Comparison of ENCODE assay signal across 11 cellular contexts in genomic region chr19:15299568-15300409, GRCh38. TPM values are rescaled to one million over a fixed set of nuclear protein-coding genes. Genes with fewer than 3 reads are reported as not detected.
A peak's percentile ranks its signal among the peaks of the same experiment; 100 is the strongest.
DNase-seq lines count a peak whose midpoint lies in the region; ATAC-seq and TF ChIP-seq lines count a peak whose summit lies in the region.
"Had no signal": no experiment of that assay in that cellular context is flagged by ENCODE, and none has a peak within 500 bp of the region (broad histone marks: within the 10 kb centered on the region; RNA-seq: fewer than 3 reads in every experiment).

No MANE protein-coding gene starts in this region.

- no peak for TF ChIP-seq POLR2A in transverse colon (IDR thresholded peaks at IDR 0.05)
- no peak for TF ChIP-seq POLR2A in prostate gland (IDR thresholded peaks at IDR 0.05)

- TF ChIP-seq EP300 in transverse colon (IDR thresholded peaks at IDR 0.05; ENCODE audit: low read depth): no peak

- TF ChIP-seq CTCF in foreskin keratinocyte (conservative IDR thresholded peaks at IDR 0.05) (no peak), transverse colon (IDR thresholded peaks at IDR 0.05) (no peak), prostate gland (IDR thresholded peaks at IDR 0.05) (no peak)

- H3K36me3 ChIP-seq in transverse colon (no peaks in the 10 kb centered on the region), prostate gland (no peaks in the 10 kb centered on the region)

- no peak overlapping the region for H3K4me3 ChIP-seq in transverse colon
- H3K4me3 ChIP-seq in prostate gland: no peak overlapping the region
- H3K4me3 ChIP-seq: body of pancreas had no signal

- H3K4me1 ChIP-seq in foreskin keratinocyte (peaks cover 45% of the 10 kb centered on the region), transverse colon (peaks cover 57 to 96% (median 82%) of the 10 kb centered on the region in 4 donors), prostate gland (replicated peaks) (peaks cover 41% of the 10 kb centered on the region)

- in situ Hi-C loops in transverse colon (cut with MboI; ENCODE audit: low pct_ligation_motif_present in 1 of 4, low pct_unique_long_range_greater_than_20kb in 1 of 4, low sequenced_read_pairs in 3 of 4): no loop called here

- H3K9me3 Mint-ChIP-seq in activated naive CD4-positive, alpha-beta T cell treated with anti-CD3 and anti-CD28 coated beads for 36 hours: no peaks in the 10 kb centered on the region
- no peaks in the 10 kb centered on the region for H3K9me3 Mint-ChIP-seq in activated T-helper 1 cell treated with anti-CD3 and anti-CD28 coated beads, Interleukin-12 subunit alpha, Interleukin-12 subunit beta, Interleukin-2, Interleukin-4 antibody, amounts not matched to agents 30 ng/mL and 10 ng/mL and 1 ng/mL, durations not matched to agents 14 hours and 24 hours and 36 hours

- peak overlapping the region; percentile 97 for H3K27ac Mint-ChIP-seq in activated naive CD4-positive, alpha-beta T cell treated with anti-CD3 and anti-CD28 coated beads for 36 hours
- peak overlapping the region; percentile 92 for H3K27ac Mint-ChIP-seq in activated T-helper 1 cell treated with anti-CD3 and anti-CD28 coated beads, Interleukin-12 subunit alpha, Interleukin-12 subunit beta, Interleukin-2, Interleukin-4 antibody, amounts not matched to agents 30 ng/mL and 10 ng/mL and 1 ng/mL, durations not matched to agents 14 hours and 24 hours and 36 hours

- ATAC-seq in foreskin keratinocyte: no peak
- ATAC-seq: body of pancreas had no signal

- H3K27me3 ChIP-seq in foreskin keratinocyte (no peaks in the 10 kb centered on the region), transverse colon (no peaks in the 10 kb centered on the region), prostate gland (replicated peaks; ENCODE audit: insufficient read depth) (no peaks in the 10 kb centered on the region)
- H3K27me3 ChIP-seq: body of pancreas had no signal

- no peak for DNase-seq in activated naive CD4-positive, alpha-beta T cell treated with anti-CD3 and anti-CD28 coated beads for 36 hours
- no peak for DNase-seq in activated naive CD4-positive, alpha-beta T cell treated with Interleukin-2 at 50 U/mL for 16 hours
- no peak for DNase-seq in activated T-helper 1 cell treated with anti-CD3 and anti-CD28 coated beads, Interleukin-12 subunit alpha, Interleukin-12 subunit beta, Interleukin-2, Interleukin-4 antibody, amounts not matched to agents 30 ng/mL and 10 ng/mL and 1 ng/mL, durations not matched to agents 14 hours and 24 hours and 36 hours (ENCODE audit: low spot score)
- peak in 1 of 2 donors; percentile 50 for DNase-seq in foreskin keratinocyte
- DNase-seq in transverse colon: no peak
- DNase-seq in central memory CD4-positive, alpha-beta T cell: no peak
- DNase-seq in iPS-NIHi11 (ENCODE audit: low spot score): no peak
- DNase-seq in prostate gland (ENCODE audit: low spot score): no peak
- DNase-seq: body of pancreas, kidney, NCI-H187 treated with DMSO at 0.1 percent for 48 hours had no signal

- CTCF ChIA-PET in activated naive CD4-positive, alpha-beta T cell treated with anti-CD3 and anti-CD28 coated beads for 36 hours (lab: Charles Lee): interaction anchor here (0.6 to 1.1 kb wide), 2 partner anchors 83 to 119 kb away, joined by 4 to 6 read pairs; partner anchors contain the start of gene AKAP8L

- peaks cover 29% of the 10 kb centered on the region for H3K36me3 Mint-ChIP-seq in activated naive CD4-positive, alpha-beta T cell treated with anti-CD3 and anti-CD28 coated beads for 36 hours (ENCODE audit: low read depth)
- H3K36me3 Mint-ChIP-seq in activated T-helper 1 cell treated with anti-CD3 and anti-CD28 coated beads, Interleukin-12 subunit alpha, Interleukin-12 subunit beta, Interleukin-2, Interleukin-4 antibody, amounts not matched to agents 30 ng/mL and 10 ng/mL and 1 ng/mL, durations not matched to agents 14 hours and 24 hours and 36 hours (ENCODE audit: low read depth): peaks cover 22% of the 10 kb centered on the region

- intact Hi-C loops in activated naive CD4-positive, alpha-beta T cell treated with anti-CD3 and anti-CD28 coated beads for 36 hours (cut with micrococcal nuclease): loop anchor here (2.0 to 5.0 kb wide), 3 partner anchors 19 to 168 kb away; no protein-coding TSS in a partner anchor
- intact Hi-C loops in activated T-helper 1 cell treated with anti-CD3 and anti-CD28 coated beads, Interleukin-12 subunit alpha, Interleukin-12 subunit beta, Interleukin-2, Interleukin-4 antibody, amounts not matched to agents 30 ng/mL and 10 ng/mL and 1 ng/mL, durations not matched to agents 14 hours and 24 hours and 36 hours (cut with micrococcal nuclease): loop anchor here (2.0 to 5.0 kb wide), 5 partner anchors 13 to 779 kb away; no protein-coding TSS in a partner anchor
- intact Hi-C loops in transverse colon (cut with DNase I; ENCODE audit: low total_unique reads): loop anchor here (2.0 kb wide), 1 partner anchor 35 kb away; no protein-coding TSS in a partner anchor
- intact Hi-C loops in prostate gland (cut with DNase I): no loop called here

- H3K27ac ChIP-seq in foreskin keratinocyte (peak overlapping the region; percentile 26), transverse colon (peak overlapping the region; percentile 0 to 64 (median 15)), prostate gland (no peak overlapping the region)

- H3K27me3 Mint-ChIP-seq in activated naive CD4-positive, alpha-beta T cell treated with anti-CD3 and anti-CD28 coated beads for 36 hours (ENCODE audit: low read depth): no peaks in the 10 kb centered on the region
- H3K27me3 Mint-ChIP-seq in activated T-helper 1 cell treated with anti-CD3 and anti-CD28 coated beads, Interleukin-12 subunit alpha, Interleukin-12 subunit beta, Interleukin-2, Interleukin-4 antibody, amounts not matched to agents 30 ng/mL and 10 ng/mL and 1 ng/mL, durations not matched to agents 14 hours and 24 hours and 36 hours (ENCODE audit: insufficient read depth): no peaks in the 10 kb centered on the region

- WGBS in transverse colon (ENCODE audit: low coverage in 1 of 2), 2 donors: 72 to 100% methylated on average over 1 to 12 of the region's 12 CpGs
- WGBS in prostate gland: 81% methylated on average over 12 of the region's 12 CpGs

- no peaks in the 10 kb centered on the region for H3K9me3 ChIP-seq in transverse colon
- H3K9me3 ChIP-seq in prostate gland: no peaks in the 10 kb centered on the region
- H3K9me3 ChIP-seq: body of pancreas had no signal

- peak overlapping the region; percentile 9 for H3K4me3 Mint-ChIP-seq in activated naive CD4-positive, alpha-beta T cell treated with anti-CD3 and anti-CD28 coated beads for 36 hours
- peak overlapping the region; percentile 42 for H3K4me3 Mint-ChIP-seq in activated T-helper 1 cell treated with anti-CD3 and anti-CD28 coated beads, Interleukin-12 subunit alpha, Interleukin-12 subunit beta, Interleukin-2, Interleukin-4 antibody, amounts not matched to agents 30 ng/mL and 10 ng/mL and 1 ng/mL, durations not matched to agents 14 hours and 24 hours and 36 hours

- peaks cover 97% of the 10 kb centered on the region for H3K4me1 Mint-ChIP-seq in activated naive CD4-positive, alpha-beta T cell treated with anti-CD3 and anti-CD28 coated beads for 36 hours (ENCODE audit: low read depth)
- peaks cover 85% of the 10 kb centered on the region for H3K4me1 Mint-ChIP-seq in activated T-helper 1 cell treated with anti-CD3 and anti-CD28 coated beads, Interleukin-12 subunit alpha, Interleukin-12 subunit beta, Interleukin-2, Interleukin-4 antibody, amounts not matched to agents 30 ng/mL and 10 ng/mL and 1 ng/mL, durations not matched to agents 14 hours and 24 hours and 36 hours (ENCODE audit: low read depth)

RNA-seq across cellular contexts. Expression of gene BRD4, which starts 32.5 kb away (rescaled TPM):
- total RNA-seq in activated naive CD4-positive, alpha-beta T cell treated with anti-CD3 and anti-CD28 coated beads for 36 hours: 100 to 1,000 TPM; 109 to 111 TPM
- 122 and 129 TPM in 2 replicates for total RNA-seq in activated T-helper 1 cell treated with anti-CD3 and anti-CD28 coated beads, Interleukin-12 subunit alpha, Interleukin-12 subunit beta, Interleukin-2, Interleukin-4 antibody, amounts not matched to agents 30 ng/mL and 10 ng/mL and 1 ng/mL, durations not matched to agents 14 hours and 24 hours and 36 hours
- 27.3 and 27.8 TPM in 2 replicates for total RNA-seq in foreskin keratinocyte
- polyA plus RNA-seq in foreskin keratinocyte: 11.5 and 13.5 TPM in 2 replicates
- 10 to 100 TPM; 39.5 to 87.9 (median 61.2) TPM for total RNA-seq in transverse colon
- total RNA-seq in prostate gland: 10 to 100 TPM; 45.6 to 76.0 TPM

Comparison
In these comparisons a context has a peak if more than half of its experiments do, and no peak if none do; other contexts are left out.
1. H3K27ac ChIP-seq: peak in foreskin keratinocyte (single experiment) and transverse colon (4 of 4); none in prostate gland (0 of 2).